In genomic region chr20:38730989-38731737, GRCh38 we compare ENCODE assay signal across 7 cellular contexts. TPM values are rescaled to one million over a fixed set of nuclear protein-coding genes. Genes with fewer than 3 reads are reported as not detected.
DNase-seq lines count a peak whose midpoint lies in the region; ATAC-seq and TF ChIP-seq lines count a peak whose summit lies in the region.

No MANE protein-coding gene starts in this region.

- H3K4me1 ChIP-seq in SJCRH30 (peaks cover 5% of the 10 kb centered on the region), heart left ventricle (peaks cover 0 to 49% (median 16%) of the 10 kb centered on the region in 12 donors)

- no peak overlapping the region for H3K27ac ChIP-seq in SJCRH30
- H3K27ac ChIP-seq in heart left ventricle: no peak overlapping the region

- peak; percentile 79 for DNase-seq in KBM-7
- peak; percentile 90 to 95 for DNase-seq in SJCRH30
- DNase-seq in activated naive CD4-positive, alpha-beta T cell treated with anti-CD3 and anti-CD28 coated beads for 36 hours: peak; percentile 85
- peak; percentile 44 to 85 (median 63) for DNase-seq in heart left ventricle
- peak; percentile 64 for DNase-seq in progenitor cell of endocrine pancreas (ENCODE audit: low spot score, unreplicated experiment)
- DNase-seq in ureter (ENCODE audit: low spot score): peak; percentile 70

- H3K36me3 ChIP-seq in SJCRH30 (no peaks in the 10 kb centered on the region), heart left ventricle (no peaks in the 10 kb centered on the region)

- CTCF ChIA-PET in activated naive CD4-positive, alpha-beta T cell treated with anti-CD3 and anti-CD28 coated beads for 36 hours (lab: Charles Lee): interaction anchor here (0.5 to 2.6 kb wide), 11 partner anchors 12 to 345 kb away, joined by 3 to 16 read pairs (median 5); partner anchors contain the start of gene ACTR5

- in situ Hi-C loops in KBM-7 (cut with MboI; ENCODE audit: low pct_unique_long_range_greater_than_20kb, low sequenced_read_pairs): no loop called here

- TF ChIP-seq CTCF in GM12872 (IDR thresholded peaks at IDR 0.05; ENCODE audit: insufficient read depth, low read depth, low read length): peak; percentile 99
- TF ChIP-seq CTCF in heart left ventricle (IDR thresholded peaks at IDR 0.05): peak; percentile 89 to 99 (median 96)
- peak; percentile 100 for TF ChIP-seq CTCF in progenitor cell of endocrine pancreas (IDR thresholded peaks at IDR 0.05; ENCODE audit: unreplicated experiment)

- 0 to 2% (median 1%) methylated on average over 34 to 40 of the region's 40 CpGs for WGBS in heart left ventricle, 4 donors

- H3K4me1 Mint-ChIP-seq in activated naive CD4-positive, alpha-beta T cell treated with anti-CD3 and anti-CD28 coated beads for 36 hours (ENCODE audit: low read depth): peaks cover 39% of the 10 kb centered on the region
- H3K4me1 Mint-ChIP-seq in progenitor cell of endocrine pancreas (ENCODE audit: low read depth): peaks cover 6% of the 10 kb centered on the region

- peaks cover 35% of the 10 kb centered on the region for H3K27me3 ChIP-seq in SJCRH30
- peaks cover 66 to 100% (median 86%) of the 10 kb centered on the region in 9 donors for H3K27me3 ChIP-seq in heart left ventricle

- no peaks in the 10 kb centered on the region for H3K36me3 Mint-ChIP-seq in activated naive CD4-positive, alpha-beta T cell treated with anti-CD3 and anti-CD28 coated beads for 36 hours (ENCODE audit: low read depth)
- H3K36me3 Mint-ChIP-seq in progenitor cell of endocrine pancreas (ENCODE audit: insufficient read depth): no peaks in the 10 kb centered on the region

- no peaks in the 10 kb centered on the region for H3K9me3 Mint-ChIP-seq in activated naive CD4-positive, alpha-beta T cell treated with anti-CD3 and anti-CD28 coated beads for 36 hours
- H3K9me3 Mint-ChIP-seq in progenitor cell of endocrine pancreas (ENCODE audit: low read depth): no peaks in the 10 kb centered on the region

- H3K27ac Mint-ChIP-seq in activated naive CD4-positive, alpha-beta T cell treated with anti-CD3 and anti-CD28 coated beads for 36 hours: no peak overlapping the region
- no peak overlapping the region for H3K27ac Mint-ChIP-seq in progenitor cell of endocrine pancreas

- TF ChIP-seq POLR2A in heart left ventricle (IDR thresholded peaks at IDR 0.05): no peak

- H3K4me3 Mint-ChIP-seq in activated naive CD4-positive, alpha-beta T cell treated with anti-CD3 and anti-CD28 coated beads for 36 hours: peak overlapping the region; percentile 61
- peak overlapping the region; percentile 23 for H3K4me3 Mint-ChIP-seq in progenitor cell of endocrine pancreas (ENCODE audit: low read depth)

- peak; percentile 66 to 89 (median 79) for ATAC-seq in heart left ventricle

- peaks cover 85% of the 10 kb centered on the region for H3K27me3 Mint-ChIP-seq in activated naive CD4-positive, alpha-beta T cell treated with anti-CD3 and anti-CD28 coated beads for 36 hours (ENCODE audit: low read depth)
- peaks cover 98% of the 10 kb centered on the region for H3K27me3 Mint-ChIP-seq in progenitor cell of endocrine pancreas

- intact Hi-C loops in activated naive CD4-positive, alpha-beta T cell treated with anti-CD3 and anti-CD28 coated beads for 36 hours (cut with micrococcal nuclease): loop anchor here (1.0 to 2.0 kb wide), 4 partner anchors 17 to 163 kb away; partner anchors contain the start of gene ACTR5
- intact Hi-C loops in heart left ventricle (cut with DNase I): loop anchor here (2.0 to 5.0 kb wide), 3 partner anchors 84 to 161 kb away; no protein-coding TSS in a partner anchor

- peak overlapping the region; percentile 44 for H3K4me3 ChIP-seq in SJCRH30
- H3K4me3 ChIP-seq in heart left ventricle: peak overlapping the region in 8 of 12 donors; percentile 19 to 46 (median 32)

- H3K9me3 ChIP-seq in SJCRH30 (replicated peaks) (no peaks in the 10 kb centered on the region), heart left ventricle (no peaks in the 10 kb centered on the region)

RNA-seq across cellular contexts. Expression of gene SLC32A1, which starts 6.9 kb away (rescaled TPM):
- not detected in 2 replicates for total RNA-seq in SJCRH30 (2014; rRNA removed; shearing (Covaris generic))
- total RNA-seq in activated naive CD4-positive, alpha-beta T cell treated with anti-CD3 and anti-CD28 coated beads for 36 hours: not detected
- total RNA-seq in heart left ventricle: not detected
- polyA plus RNA-seq in heart left ventricle: not detected
- total RNA-seq in progenitor cell of endocrine pancreas: not detected in 2 replicates
- not detected for total RNA-seq in ureter

RNA-seq across cellular contexts. Expression of gene ACTR5, which starts 17.1 kb away (rescaled TPM):
- 21.1 and 22.2 TPM in 2 replicates for total RNA-seq in SJCRH30 (2014; rRNA removed; shearing (Covaris generic))
- total RNA-seq in activated naive CD4-positive, alpha-beta T cell treated with anti-CD3 and anti-CD28 coated beads for 36 hours: 1 to 10 TPM; 8.3 to 9.4 TPM
- 1 to 10 TPM; 2.3 to 4.1 (median 3.5) TPM for total RNA-seq in heart left ventricle
- 1 to 10 TPM; 2.4 to 6.4 TPM for polyA plus RNA-seq in heart left ventricle
- 9.8 and 10.3 TPM in 2 replicates for total RNA-seq in progenitor cell of endocrine pancreas
- total RNA-seq in ureter: 8.9 TPM
